ENCODE assay signal across 14 cellular contexts in the genomic region with DNA sequence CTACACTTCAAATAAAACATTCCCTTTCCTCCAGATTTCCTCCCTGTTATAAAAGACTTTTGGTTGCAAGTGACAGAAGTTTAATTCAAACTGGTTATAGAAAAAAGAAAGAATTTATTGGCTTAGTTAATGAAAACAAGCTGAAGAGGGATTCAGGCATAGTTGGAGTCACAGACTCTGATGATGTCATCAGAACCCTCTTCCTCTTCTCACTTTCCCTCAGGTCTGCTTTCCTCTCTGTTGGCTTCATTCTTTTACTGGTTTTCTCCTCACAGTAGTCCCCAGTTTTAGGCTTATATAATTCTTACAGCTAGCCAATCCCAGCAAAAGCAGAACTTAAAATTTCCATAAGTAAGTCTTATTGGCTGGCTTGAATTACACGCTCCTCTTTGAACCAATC. TPM values are rescaled to one million over a fixed set of nuclear protein-coding genes. Genes with fewer than 3 reads are reported as not detected.
DNase-seq lines count a peak whose midpoint lies in the region; ATAC-seq, FAIRE-seq and TF ChIP-seq lines count a peak whose summit lies in the region.
"Had no signal": no experiment of that assay in that cellular context is flagged by ENCODE, and none has a peak within 500 bp of the region (broad histone marks: within the 10 kb centered on the region; RNA-seq: fewer than 3 reads in every experiment).

No MANE protein-coding gene starts in this region.

- no peaks in the 10 kb centered on the region for H3K36me3 Mint-ChIP-seq in type B pancreatic cell

- H3K27ac ChIP-seq in HepG2 (ENCODE audit: extremely low read length, insufficient read depth, low read length) (no peak overlapping the region), right lobe of liver (no peak overlapping the region)
- H3K27ac ChIP-seq: BLaER1 treated with 17β-estradiol and CSF1 and Interleukin-3, amounts not matched to agents 10 nM and 100 nM; stomach had no signal

- H3K4me2 ChIP-seq in HepG2 (ENCODE audit: low read depth, low read length), result no peak overlapping the region
- H3K4me2 ChIP-seq: BLaER1 treated with 17β-estradiol and CSF1 and Interleukin-3, amounts not matched to agents 10 nM and 100 nM had no signal

- WGBS in HepG2 (ENCODE audit: low lambda C conversion rate), result 64% methylated on average over 1 of the region's 1 CpG
- 100% methylated on average over 1 of the region's 1 CpG for WGBS in right lobe of liver (ENCODE audit: insufficient coverage, low coverage, low lambda C conversion rate, missing lambda C conversion rate)

- no peaks in the 10 kb centered on the region for H4K20me1 ChIP-seq in HepG2 (ENCODE audit: insufficient read depth, low read length)
- H4K20me1 ChIP-seq: BLaER1 treated with 17β-estradiol and CSF1 and Interleukin-3, amounts not matched to agents 10 nM and 100 nM had no signal

- no peak for TF ChIP-seq RAD21 in HepG2 (CRISPR knock-in tag; IDR thresholded peaks at IDR 0.05)

- in situ Hi-C loops in HepG2 (cut with HindIII; ENCODE audit: extremely low pct_ligation_motif_present, low pct_unique_long_range_greater_than_20kb), result no loop called here

- DNase-seq in HepG2 (ENCODE audit: low spot score) (no peak), right lobe of liver (no peak), MV-4-11 (lab: John Stamatoyannopoulos, UW) (peak; percentile 91), astrocyte of the hippocampus (ENCODE audit: low read depth, low spot score) (peak; percentile 12), type B pancreatic cell (ENCODE audit: extremely low spot score, unreplicated experiment) (no peak), GM19238 (ENCODE audit: insufficient read length, low spot score) (no peak), cardiac septum (ENCODE audit: low spot score) (no peak)
- DNase-seq: activated effector memory CD4-positive, alpha-beta T cell treated with anti-CD3 and anti-CD28 coated beads, Interleukin-2, amount 50 U/mL, for 16 hours; Karpas-422; NCI-H526 treated with DMSO at 0.1 percent for 48 hours; stimulated activated CD4-positive, alpha-beta T cell treated with anti-CD3 and anti-CD28 coated beads, Interleukin-15, amount 100 ng/mL, for 24 hours; stomach had no signal

- BruUV-seq in HepG2 (replicated peaks; lab: Mats Ljungman, UMichigan), result no TSS peak

- POLR2A ChIA-PET in HepG2 (lab: Yijun Ruan, JAX), result no interaction called here

- H3K27ac Mint-ChIP-seq in type B pancreatic cell, result peak overlapping the region; percentile 55

- H3K4me3 ChIP-seq in HepG2 (replicated peaks in 1 of 3; ENCODE audit: insufficient read depth in 1 of 3, low read depth in 2 of 3, low read length in 3 of 3), result no peak overlapping the region
- no peak overlapping the region for H3K4me3 ChIP-seq in right lobe of liver
- H3K4me3 ChIP-seq: BLaER1 treated with 17β-estradiol and CSF1 and Interleukin-3, amounts not matched to agents 10 nM and 100 nM; stomach had no signal

- CTCF ChIA-PET in HepG2 (lab: Yijun Ruan, JAX; ENCODE audit: low intra/inter-chr PET ratio, low total read pairs), result no interaction called here

- H3K9me3 Mint-ChIP-seq in type B pancreatic cell, result no peaks in the 10 kb centered on the region

- TF ChIP-seq CTCF in HepG2 (CRISPR knock-in tag; IDR thresholded peaks at IDR 0.05), result no peak
- TF ChIP-seq CTCF in right lobe of liver (IDR thresholded peaks at IDR 0.05), result no peak
- no peak for TF ChIP-seq CTCF in type B pancreatic cell (conservative IDR thresholded peaks at IDR 0.05)

- no peak overlapping the region for H2AFZ ChIP-seq in HepG2 (ENCODE audit: low read length)

- no peak for FAIRE-seq in HepG2 (lab: Jason Lieb, UNC)

- H3K9ac ChIP-seq in HepG2 (ENCODE audit: insufficient read depth, low read depth, low read length), result no peak overlapping the region
- H3K9ac ChIP-seq: BLaER1 treated with 17β-estradiol and CSF1 and Interleukin-3, amounts not matched to agents 10 nM and 100 nM had no signal

- H3K27me3 Mint-ChIP-seq in type B pancreatic cell, result no peaks in the 10 kb centered on the region

- H3K4me1 ChIP-seq in HepG2 (ENCODE audit: insufficient read depth, low read length), result peaks cover under 1% of the 10 kb centered on the region; the same call in 1 of the 2 replicates
- H3K4me1 ChIP-seq in right lobe of liver, result no peaks in the 10 kb centered on the region

- H3K9me3 ChIP-seq in HepG2 (ENCODE audit: low read length), result no peaks in the 10 kb centered on the region
- H3K9me3 ChIP-seq in right lobe of liver, result no peaks in the 10 kb centered on the region
- H3K9me3 ChIP-seq: stomach had no signal

- TF ChIP-seq POLR2A in HepG2 (IDR thresholded peaks at IDR 0.05; ENCODE audit: insufficient read depth in 1 of 2, low read depth in 2 of 2, low read length in 2 of 2) (no peak), right lobe of liver (IDR thresholded peaks at IDR 0.05) (no peak)

- no peak for ATAC-seq in HepG2
- no peak for ATAC-seq in right lobe of liver
- no peak for ATAC-seq in HG03432 (IDR thresholded peaks at IDR 0.05; ENCODE audit: unreplicated experiment)

- intact Hi-C loops in HepG2 (cut with micrococcal nuclease; ENCODE audit: unreplicated experiment), result no loop called here
- intact Hi-C loops in right lobe of liver (cut with DNase I), result no loop called here
- intact Hi-C loops in cardiac septum (cut with DNase I), result no loop called here

- no peak for TF ChIP-seq EP300 in HepG2 (IDR thresholded peaks at IDR 0.05; ENCODE audit: low read depth in 2 of 2, low read length in 2 of 2)
- TF ChIP-seq EP300 in HepG2 (CRISPR knock-in tag; IDR thresholded peaks at IDR 0.05; ENCODE audit: borderline replicate concordance), result no peak

- H3K27me3 ChIP-seq in HepG2 (ENCODE audit: control insufficient read depth in 1 of 2, insufficient read depth in 2 of 2, low read length in 2 of 2) (no peaks in the 10 kb centered on the region), right lobe of liver (no peaks in the 10 kb centered on the region)
- H3K27me3 ChIP-seq: BLaER1 treated with 17β-estradiol and CSF1 and Interleukin-3, amounts not matched to agents 10 nM and 100 nM; stomach had no signal

- peaks cover 8% of the 10 kb centered on the region for H3K4me1 Mint-ChIP-seq in type B pancreatic cell (ENCODE audit: unreplicated experiment)

- H3K36me3 ChIP-seq in HepG2 (replicated peaks in 1 of 2; ENCODE audit: control insufficient read depth in 1 of 2, insufficient read depth in 2 of 2, low read length in 2 of 2) (no peaks in the 10 kb centered on the region), right lobe of liver (no peaks in the 10 kb centered on the region)
- H3K36me3 ChIP-seq: BLaER1 treated with 17β-estradiol and CSF1 and Interleukin-3, amounts not matched to agents 10 nM and 100 nM; stomach had no signal

- no peak overlapping the region for H3K4me3 Mint-ChIP-seq in type B pancreatic cell

- no peaks in the 10 kb centered on the region for H3K79me2 ChIP-seq in HepG2 (ENCODE audit: insufficient read depth, low read length)

TF ChIP-seq in HepG2, 621 proteins besides CTCF, POLR2A, EP300 and RAD21 (continues in another document):
- TF ChIP-seq PHF5A (CRISPR knock-in tag; IDR thresholded peaks at IDR 0.05; ENCODE audit: low read depth, unreplicated experiment), result no peak
- TF ChIP-seq MXD1 (CRISPR knock-in tag; IDR thresholded peaks at IDR 0.05), result no peak
- TF ChIP-seq KDM4B (CRISPR knock-in tag; IDR thresholded peaks at IDR 0.05), result no peak
- no peak for TF ChIP-seq ZNF143 (CRISPR knock-in tag; IDR thresholded peaks at IDR 0.05)
- TF ChIP-seq CREB1 (IDR thresholded peaks at IDR 0.05), result peak; percentile 54
- TF ChIP-seq CREB1 (CRISPR knock-in tag; IDR thresholded peaks at IDR 0.05), result no peak
- TF ChIP-seq RBFOX2 (IDR thresholded peaks at IDR 0.05; ENCODE audit: low read depth, low read length), result no peak
- TF ChIP-seq, protein P1, sequence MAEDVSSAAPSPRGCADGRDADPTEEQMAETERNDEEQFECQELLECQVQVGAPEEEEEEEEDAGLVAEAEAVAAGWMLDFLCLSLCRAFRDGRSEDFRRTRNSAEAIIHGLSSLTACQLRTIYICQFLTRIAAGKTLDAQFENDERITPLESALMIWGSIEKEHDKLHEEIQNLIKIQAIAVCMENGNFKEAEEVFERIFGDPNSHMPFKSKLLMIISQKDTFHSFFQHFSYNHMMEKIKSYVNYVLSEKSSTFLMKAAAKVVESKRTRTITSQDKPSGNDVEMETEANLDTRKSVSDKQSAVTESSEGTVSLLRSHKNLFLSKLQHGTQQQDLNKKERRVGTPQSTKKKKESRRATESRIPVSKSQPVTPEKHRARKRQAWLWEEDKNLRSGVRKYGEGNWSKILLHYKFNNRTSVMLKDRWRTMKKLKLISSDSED (CRISPR knock-in tag; IDR thresholded peaks at IDR 0.05), result no peak
- no peak for TF ChIP-seq ZSCAN21 (CRISPR knock-in tag; IDR thresholded peaks at IDR 0.05; ENCODE audit: borderline replicate concordance)

RNA-seq across cellular contexts. Expression of gene MBNL1, which starts 32.0 kb away (rescaled TPM):
- total RNA-seq in HepG2 (2016; rRNA removed; fragmentation: Illumina TruSeq; extraction: Trizol), result 55.4 TPM in 2 replicates
- total RNA-seq in HepG2 (2016; cell fraction: cytosol; rRNA removed; fragmentation: Illumina TruSeq; extraction: Trizol; ENCODE audit: low read depth), result 8.2 and 11.3 TPM in 2 replicates
- total RNA-seq in HepG2 (2016; cell fraction: insoluble cytoplasmic fraction; rRNA removed; fragmentation: Illumina TruSeq; extraction: Trizol), result 50.3 and 56.4 TPM in 2 replicates
- 19.1 and 21.6 TPM in 2 replicates for total RNA-seq in HepG2 (2016; cell fraction: membrane; rRNA removed; fragmentation: Illumina TruSeq; extraction: Trizol)
- 106 and 117 TPM in 2 replicates for total RNA-seq in HepG2 (2016; cell fraction: nucleus; rRNA removed; fragmentation: Illumina TruSeq; extraction: Trizol)
- 19.3 and 27.1 TPM in 2 replicates for polyA plus RNA-seq in HepG2 (2011; rRNA removed)
- polyA plus RNA-seq in HepG2 (2011; cell fraction: cytosol; rRNA removed), result 23.1 and 24.2 TPM in 2 replicates
- 28.6 and 31.4 TPM in 2 replicates for polyA plus RNA-seq in HepG2 (2011; cell fraction: nucleus; rRNA removed)
- polyA plus RNA-seq in HepG2 (2012), result 16.4 and 17.7 TPM in 2 replicates
- polyA plus RNA-seq in HepG2 (2016; cell fraction: cytosol; fragmentation: Illumina TruSeq; extraction: Trizol; ENCODE audit: low read depth), result 1.4 and 1.5 TPM in 2 replicates
- 35.7 and 36.6 TPM in 2 replicates for polyA plus RNA-seq in HepG2 (2016; cell fraction: insoluble cytoplasmic fraction; fragmentation: Illumina TruSeq; extraction: Trizol; ENCODE audit: low read depth)
- 6.8 TPM in 2 replicates for polyA plus RNA-seq in HepG2 (2016; cell fraction: membrane; fragmentation: Illumina TruSeq; extraction: Trizol; ENCODE audit: low read depth)
- 41.8 and 44.0 TPM in 2 replicates for polyA plus RNA-seq in HepG2 (2016; cell fraction: nucleus; fragmentation: Illumina TruSeq; extraction: Trizol; ENCODE audit: insufficient read depth, low read depth)
- 130 and 203 TPM in 2 replicates for polyA minus RNA-seq in HepG2 (2011; rRNA and poly(A)+ RNA removed; ENCODE audit: low replicate concordance)
- 59.9 and 63.4 TPM in 2 replicates for polyA minus RNA-seq in HepG2 (2011; cell fraction: cytosol; rRNA and poly(A)+ RNA removed)
- 167 and 169 TPM in 2 replicates for polyA minus RNA-seq in HepG2 (2011; cell fraction: nucleus; rRNA and poly(A)+ RNA removed)
- 10 to 100 TPM; 49.9 to 89.6 (median 63.2) TPM for total RNA-seq in right lobe of liver
- total RNA-seq in type B pancreatic cell (ENCODE audit: low replicate concordance), result 61.2 and 69.4 TPM in 2 replicates
- total RNA-seq in cardiac septum, result 178 TPM

Comparison
In these comparisons a context has a peak if more than half of its experiments do, and no peak if none do; other contexts are left out.
1. DNase-seq: peak in MV-4-11 (single experiment) and astrocyte of the hippocampus (single experiment); none in HepG2 (single experiment), right lobe of liver (0 of 3), type B pancreatic cell (single experiment), GM19238 (single experiment) and cardiac septum (single experiment).